In genomic region chr18:51068111-51068510, GRCh38 we compare ENCODE assay signal across 12 cellular contexts. TPM values are rescaled to one million over a fixed set of nuclear protein-coding genes. Genes with fewer than 3 reads are reported as not detected.
DNase-seq lines count a peak whose midpoint lies in the region; ATAC-seq and TF ChIP-seq lines count a peak whose summit lies in the region.
"Had no signal": no experiment of that assay in that cellular context is flagged by ENCODE, and none has a peak within 500 bp of the region (broad histone marks: within the 10 kb centered on the region; RNA-seq: fewer than 3 reads in every experiment).

No MANE protein-coding gene starts in this region.

- H3K27me3 ChIP-seq in GM23248 (replicated peaks; ENCODE audit: insufficient read depth) (no peaks in the 10 kb centered on the region), smooth muscle cell (ENCODE audit: low read depth) (no peaks in the 10 kb centered on the region), thyroid gland (no peaks in the 10 kb centered on the region), left lung (no peaks in the 10 kb centered on the region)

- H3K4me1 ChIP-seq in GM23248 (ENCODE audit: insufficient read depth) (peaks cover 47% of the 10 kb centered on the region), smooth muscle cell (ENCODE audit: low read depth) (no peaks in the 10 kb centered on the region), thyroid gland (peaks cover 0 to 7% of the 10 kb centered on the region in 2 donors), left lung (no peaks in the 10 kb centered on the region)
- H3K4me1 ChIP-seq: Caco-2, HAP-1 had no signal

- no peaks in the 10 kb centered on the region for H3K9me2 ChIP-seq in GM23248 (ENCODE audit: insufficient read depth)

- in situ Hi-C loops in GM23248 (cut with MboI) = no loop called here

- H3K4me2 ChIP-seq in GM23248 (ENCODE audit: unreplicated experiment) = peak overlapping the region; percentile 32
- no peak overlapping the region for H3K4me2 ChIP-seq in smooth muscle cell

- 46 to 49% methylated on average over 4 of the region's 4 CpGs for WGBS in GM23248 (ENCODE audit: low coverage in 1 of 2, low lambda C conversion rate in 2 of 2, missing lambda C conversion rate in 2 of 2), 2 experiments
- 70% methylated on average over 4 of the region's 4 CpGs for WGBS in smooth muscle cell (ENCODE audit: low lambda C conversion rate)
- 95 to 99% methylated on average over 4 of the region's 4 CpGs for WGBS in thyroid gland, 2 donors

- peak overlapping the region; percentile 36 for H3K27ac ChIP-seq in GM23248
- H3K27ac ChIP-seq in smooth muscle cell (ENCODE audit: low read depth) = peak overlapping the region; percentile 91
- no peak overlapping the region for H3K27ac ChIP-seq in thyroid gland
- no peak overlapping the region for H3K27ac ChIP-seq in left lung

- H3K36me3 ChIP-seq in GM23248 (ENCODE audit: low read depth) (peaks cover 20% of the 10 kb centered on the region), smooth muscle cell (ENCODE audit: low read depth) (peaks cover 6% of the 10 kb centered on the region), thyroid gland (peaks cover 13 to 18% of the 10 kb centered on the region in 2 donors), left lung (peaks cover 0 to 66% of the 10 kb centered on the region in 2 donors)

- H3F3A ChIP-seq in GM23248 (ENCODE audit: insufficient read depth) = peaks cover 57% of the 10 kb centered on the region
- peaks cover 13% of the 10 kb centered on the region for H3F3A ChIP-seq in smooth muscle cell (ENCODE audit: low read depth)

- no peak for TF ChIP-seq POLR2A in thyroid gland (IDR thresholded peaks at IDR 0.05)

- H3K79me2 ChIP-seq in GM23248 (ENCODE audit: insufficient read depth) (peaks cover 70% of the 10 kb centered on the region), smooth muscle cell (ENCODE audit: low read depth) (peaks cover 39% of the 10 kb centered on the region)

- intact Hi-C loops in thyroid gland (cut with DNase I) = no loop called here
- intact Hi-C loops in left lung (cut with DNase I) = no loop called here

- no peak overlapping the region for H3K9ac ChIP-seq in GM23248
- no peak overlapping the region for H3K9ac ChIP-seq in smooth muscle cell (ENCODE audit: low read depth)

- TF ChIP-seq CTCF in fibroblast of villous mesenchyme (IDR thresholded peaks at IDR 0.05; ENCODE audit: insufficient read depth, low read depth, low read length) (no peak), smooth muscle cell (IDR thresholded peaks at IDR 0.05; ENCODE audit: borderline replicate concordance, insufficient read depth, poor library complexity, severe bottlenecking) (no peak), thyroid gland (IDR thresholded peaks at IDR 0.05) (no peak), left lung (IDR thresholded peaks at IDR 0.05) (no peak)

- no peaks in the 10 kb centered on the region for H3K9me3 ChIP-seq in GM23248 (ENCODE audit: low read depth)
- H3K9me3 ChIP-seq in smooth muscle cell (replicated peaks; ENCODE audit: low read depth) = no peaks in the 10 kb centered on the region
- H3K9me3 ChIP-seq in thyroid gland = no peaks in the 10 kb centered on the region
- H3K9me3 ChIP-seq in left lung = no peaks in the 10 kb centered on the region
- H3K9me3 ChIP-seq: Caco-2, HAP-1 had no signal

- no peak overlapping the region for H2AFZ ChIP-seq in GM23248
- no peak overlapping the region for H2AFZ ChIP-seq in smooth muscle cell (ENCODE audit: low read depth)

- DNase-seq in GM23248 (peak; percentile 67), SW 1271 (lab: John Stamatoyannopoulos, UW) (peak; percentile 10 to 63), fibroblast of villous mesenchyme (ENCODE audit: low read depth) (peak; percentile 84), smooth muscle cell (lab: John Stamatoyannopoulos, UW; ENCODE audit: unreplicated experiment) (no peak), Kasumi-1 (lab: John Stamatoyannopoulos, UW) (no peak), thyroid gland (no peak), left lung (no peak)
- DNase-seq: activated CD8-positive, alpha-beta memory T cell treated with anti-CD3 and anti-CD28 coated beads for 24 hours; activated naive CD4-positive, alpha-beta T cell treated with Interleukin-2 at 50 U/mL for 16 hours; Caco-2; MV-4-11 had no signal

- H3K4me3 ChIP-seq in GM23248 (no peak overlapping the region), fibroblast of villous mesenchyme (ENCODE audit: low read depth, low read length) (no peak overlapping the region), smooth muscle cell (no peak overlapping the region), thyroid gland (replicated peaks in 1 of 3) (no peak overlapping the region), left lung (no peak overlapping the region)
- H3K4me3 ChIP-seq: HAP-1 had no signal

- no peak for ATAC-seq in left lung

- H4K20me1 ChIP-seq in GM23248 (ENCODE audit: insufficient read depth) (no peaks in the 10 kb centered on the region), smooth muscle cell (ENCODE audit: low read depth) (peaks cover 59% of the 10 kb centered on the region)

RNA-seq across cellular contexts. Expression of gene SMAD4, which starts 38.1 kb away (rescaled TPM):
- 90.4 and 175 TPM in 2 replicates for total RNA-seq in GM23248 (2014; rRNA removed; shearing (Covaris generic))
- polyA plus RNA-seq in GM23248 (2016; fragmentation: Nextera tagmentation; extraction: Ambion mirVana) (37.5 and 39.6 TPM in 2 replicates), smooth muscle cell (76.4 and 88.0 TPM in 2 replicates)
- total RNA-seq in fibroblast of villous mesenchyme (67.3 and 110 TPM in 2 replicates), smooth muscle cell (88.9 and 137 TPM in 2 replicates), thyroid gland (100 to 1,000 TPM; 163 to 305 (median 250) TPM), left lung (10 to 100 TPM; 90.7 to 92.2 TPM)

Comparison
In these comparisons a context has a peak if more than half of its experiments do, and no peak if none do; other contexts are left out.
1. DNase-seq: peak in GM23248 (single experiment), SW 1271 (2 of 2) and fibroblast of villous mesenchyme (single experiment); none in smooth muscle cell (single experiment), Kasumi-1 (0 of 2), thyroid gland (0 of 2) and left lung (0 of 2).
2. H3K27ac ChIP-seq: peak in GM23248 (single experiment) and smooth muscle cell (single experiment); none in thyroid gland (0 of 3) and left lung (0 of 2).